Comparison of ENCODE assay signal across 27 cellular contexts in the genomic region with DNA sequence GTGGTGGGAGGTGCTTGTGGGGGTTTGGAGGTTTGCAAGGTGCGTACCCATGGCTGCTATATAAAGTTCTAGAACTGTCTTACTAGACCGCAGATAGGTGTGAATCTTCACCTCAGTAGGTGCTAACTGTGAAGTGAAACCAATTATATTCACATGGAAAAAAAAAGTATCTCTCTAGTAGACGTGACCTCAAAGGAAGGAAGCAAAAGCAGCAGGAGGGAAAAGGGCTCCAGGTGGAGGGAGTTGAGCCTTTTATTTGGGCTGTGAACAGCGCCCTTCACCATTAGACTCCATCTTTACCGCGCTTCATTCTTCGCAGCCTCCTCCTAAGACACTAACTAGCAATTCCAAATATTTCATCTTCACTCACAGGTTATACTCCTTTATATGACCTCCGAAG.
DNase-seq lines count a peak whose midpoint lies in the region; ATAC-seq and TF ChIP-seq lines count a peak whose summit lies in the region.
"Had no signal": no experiment of that assay in that cellular context is flagged by ENCODE, and none has a peak within 500 bp of the region (broad histone marks: within the 10 kb centered on the region; RNA-seq: fewer than 3 reads in every experiment).

No MANE protein-coding gene starts in this region.

- no peaks in the 10 kb centered on the region for H3K27me3 Mint-ChIP-seq in stimulated activated naive CD8-positive, alpha-beta T cell treated with anti-CD3 and anti-CD28 coated beads, Interleukin-15, Interleukin-2, amounts not matched to agents 100 ng/mL and 50 ng/mL, for 24 hours
- H3K27me3 Mint-ChIP-seq in activated T-helper 1 cell treated with anti-CD3 and anti-CD28 coated beads, Interleukin-12 subunit alpha, Interleukin-12 subunit beta, Interleukin-2, Interleukin-4 antibody, amounts not matched to agents 30 ng/mL and 10 ng/mL and 1 ng/mL, durations not matched to agents 14 hours and 24 hours and 36 hours (ENCODE audit: insufficient read depth): peaks cover 2% of the 10 kb centered on the region

- H3K9me3 ChIP-seq in esophagus muscularis mucosa: peaks cover 0 to 3% (median 0%) of the 10 kb centered on the region in 4 donors
- H3K9me3 ChIP-seq: lower lobe of right lung, uterus had no signal

- no peak overlapping the region for H3K4me3 ChIP-seq in esophagus muscularis mucosa
- H3K4me3 ChIP-seq: lower lobe of right lung, uterus had no signal

- H3K27ac ChIP-seq in esophagus muscularis mucosa (replicated peaks in 1 of 4): no peak overlapping the region
- H3K27ac ChIP-seq: epithelial cell of prostate, KMS-11, lower lobe of right lung, uterus had no signal

- no peak overlapping the region for H3K4me3 Mint-ChIP-seq in stimulated activated naive CD8-positive, alpha-beta T cell treated with anti-CD3 and anti-CD28 coated beads, Interleukin-15, Interleukin-2, amounts not matched to agents 100 ng/mL and 50 ng/mL, for 24 hours
- no peak overlapping the region for H3K4me3 Mint-ChIP-seq in activated T-helper 1 cell treated with anti-CD3 and anti-CD28 coated beads, Interleukin-12 subunit alpha, Interleukin-12 subunit beta, Interleukin-2, Interleukin-4 antibody, amounts not matched to agents 30 ng/mL and 10 ng/mL and 1 ng/mL, durations not matched to agents 14 hours and 24 hours and 36 hours
- H3K4me3 Mint-ChIP-seq: nephron progenitor cell; stimulated activated naive B cell treated with anti-CD40 and anti-IgM and Interleukin-4, amounts not matched to agents 10 μg/mL and 1 μg/mL and 100 μg/mL, for 72 hours had no signal

- TF ChIP-seq POLR2A in esophagus muscularis mucosa (IDR thresholded peaks at IDR 0.05; ENCODE audit: low read depth): no peak

- H3K36me3 ChIP-seq in esophagus muscularis mucosa: no peaks in the 10 kb centered on the region
- H3K36me3 ChIP-seq: lower lobe of right lung, uterus had no signal

- no peak for TF ChIP-seq CTCF in esophagus muscularis mucosa (IDR thresholded peaks at IDR 0.05)

- no peaks in the 10 kb centered on the region for H3K36me3 Mint-ChIP-seq in stimulated activated naive CD8-positive, alpha-beta T cell treated with anti-CD3 and anti-CD28 coated beads, Interleukin-15, Interleukin-2, amounts not matched to agents 100 ng/mL and 50 ng/mL, for 24 hours (ENCODE audit: low read depth)
- peaks cover 2% of the 10 kb centered on the region for H3K36me3 Mint-ChIP-seq in activated T-helper 1 cell treated with anti-CD3 and anti-CD28 coated beads, Interleukin-12 subunit alpha, Interleukin-12 subunit beta, Interleukin-2, Interleukin-4 antibody, amounts not matched to agents 30 ng/mL and 10 ng/mL and 1 ng/mL, durations not matched to agents 14 hours and 24 hours and 36 hours (ENCODE audit: low read depth)
- H3K36me3 Mint-ChIP-seq: stimulated activated naive B cell treated with anti-CD40 and anti-IgM and Interleukin-4, amounts not matched to agents 10 μg/mL and 1 μg/mL and 100 μg/mL, for 72 hours had no signal

- peaks cover 0 to 4% (median 0%) of the 10 kb centered on the region in 4 donors for H3K4me1 ChIP-seq in esophagus muscularis mucosa
- H3K4me1 ChIP-seq: lower lobe of right lung, uterus had no signal

- no peaks in the 10 kb centered on the region for H3K27me3 ChIP-seq in esophagus muscularis mucosa
- H3K27me3 ChIP-seq: uterus had no signal

- intact Hi-C loops in activated T-helper 1 cell treated with anti-CD3 and anti-CD28 coated beads, Interleukin-12 subunit alpha, Interleukin-12 subunit beta, Interleukin-2, Interleukin-4 antibody, amounts not matched to agents 30 ng/mL and 10 ng/mL and 1 ng/mL, durations not matched to agents 14 hours and 24 hours and 36 hours (cut with micrococcal nuclease): no loop called here
- intact Hi-C loops in esophagus muscularis mucosa (cut with DNase I): no loop called here

- peaks cover 12% of the 10 kb centered on the region for H3K9me3 Mint-ChIP-seq in stimulated activated naive CD8-positive, alpha-beta T cell treated with anti-CD3 and anti-CD28 coated beads, Interleukin-15, Interleukin-2, amounts not matched to agents 100 ng/mL and 50 ng/mL, for 24 hours
- no peaks in the 10 kb centered on the region for H3K9me3 Mint-ChIP-seq in activated T-helper 1 cell treated with anti-CD3 and anti-CD28 coated beads, Interleukin-12 subunit alpha, Interleukin-12 subunit beta, Interleukin-2, Interleukin-4 antibody, amounts not matched to agents 30 ng/mL and 10 ng/mL and 1 ng/mL, durations not matched to agents 14 hours and 24 hours and 36 hours

- TF ChIP-seq EP300 in esophagus muscularis mucosa (IDR thresholded peaks at IDR 0.05): no peak

- peaks cover 40% of the 10 kb centered on the region for H3K4me1 Mint-ChIP-seq in stimulated activated naive CD8-positive, alpha-beta T cell treated with anti-CD3 and anti-CD28 coated beads, Interleukin-15, Interleukin-2, amounts not matched to agents 100 ng/mL and 50 ng/mL, for 24 hours (ENCODE audit: low read depth)
- peaks cover 42% of the 10 kb centered on the region for H3K4me1 Mint-ChIP-seq in activated T-helper 1 cell treated with anti-CD3 and anti-CD28 coated beads, Interleukin-12 subunit alpha, Interleukin-12 subunit beta, Interleukin-2, Interleukin-4 antibody, amounts not matched to agents 30 ng/mL and 10 ng/mL and 1 ng/mL, durations not matched to agents 14 hours and 24 hours and 36 hours (ENCODE audit: low read depth)
- H3K4me1 Mint-ChIP-seq: nephron progenitor cell had no signal

- no peak for DNase-seq in stimulated activated naive CD8-positive, alpha-beta T cell treated with anti-CD3 and anti-CD28 coated beads, Interleukin-15, Interleukin-2, amounts not matched to agents 100 U/mL and 50 U/mL, for 24 hours
- no peak for DNase-seq in activated T-helper 1 cell treated with anti-CD3 and anti-CD28 coated beads, Interleukin-12 subunit alpha, Interleukin-12 subunit beta, Interleukin-2, Interleukin-4 antibody, amounts not matched to agents 30 ng/mL and 10 ng/mL and 1 ng/mL, durations not matched to agents 14 hours and 24 hours and 36 hours (ENCODE audit: low spot score)
- DNase-seq in esophagus muscularis mucosa (ENCODE audit: extremely low spot score): peak; percentile 72
- no peak for DNase-seq in NAMALWA (ENCODE audit: low spot score)
- DNase-seq in NCI-H748 (lab: John Stamatoyannopoulos, UW; ENCODE audit: unreplicated experiment): no peak
- DNase-seq: activated naive CD4-positive, alpha-beta T cell treated with anti-CD3 and anti-CD28 coated beads, Interleukin-2, amount 50 U/mL, for 16 hours; AML-193; aorta; DMS153; effector CD4-positive, alpha-beta T cell; hippocampal formation; lower lobe of right lung; MM.1S; NCI-H1436; NCI-H2081 treated with DMSO at 0.1 percent for 48 hours; NCI-H226; NCI-H69; nephron progenitor cell; Right ventricle myocardium superior; stimulated activated naive B cell treated with anti-CD40 and anti-IgM and Interleukin-4, amounts not matched to agents 10 μg/mL and 1 μg/mL and 100 μg/mL, for 72 hours; T-helper 9 cell; uterus had no signal

- H3K27ac Mint-ChIP-seq in stimulated activated naive CD8-positive, alpha-beta T cell treated with anti-CD3 and anti-CD28 coated beads, Interleukin-15, Interleukin-2, amounts not matched to agents 100 ng/mL and 50 ng/mL, for 24 hours: peak overlapping the region; percentile 13
- peak overlapping the region; percentile 71 for H3K27ac Mint-ChIP-seq in activated T-helper 1 cell treated with anti-CD3 and anti-CD28 coated beads, Interleukin-12 subunit alpha, Interleukin-12 subunit beta, Interleukin-2, Interleukin-4 antibody, amounts not matched to agents 30 ng/mL and 10 ng/mL and 1 ng/mL, durations not matched to agents 14 hours and 24 hours and 36 hours
- H3K27ac Mint-ChIP-seq: nephron progenitor cell; stimulated activated naive B cell treated with anti-CD40 and anti-IgM and Interleukin-4, amounts not matched to agents 10 μg/mL and 1 μg/mL and 100 μg/mL, for 72 hours had no signal

- ATAC-seq in stimulated activated naive CD8-positive, alpha-beta T cell treated with anti-CD3 and anti-CD28 coated beads, Interleukin-15, Interleukin-2, amounts not matched to agents 100 U/mL and 50 U/mL, for 24 hours: no peak
- ATAC-seq in GM21367 (IDR thresholded peaks at IDR 0.05; ENCODE audit: unreplicated experiment) (no peak), GM21381 (IDR thresholded peaks at IDR 0.05; ENCODE audit: unreplicated experiment) (no peak)
- ATAC-seq: lower lobe of right lung; stimulated activated naive B cell treated with anti-CD40 and anti-IgM and Interleukin-4, amounts not matched to agents 10 μg/mL and 1 μg/mL and 100 μg/mL, for 72 hours had no signal

- 94% methylated on average over 8 of the region's 8 CpGs for WGBS in esophagus muscularis mucosa
